8 cellular contexts compared by ENCODE assay signal in the genomic region with DNA sequence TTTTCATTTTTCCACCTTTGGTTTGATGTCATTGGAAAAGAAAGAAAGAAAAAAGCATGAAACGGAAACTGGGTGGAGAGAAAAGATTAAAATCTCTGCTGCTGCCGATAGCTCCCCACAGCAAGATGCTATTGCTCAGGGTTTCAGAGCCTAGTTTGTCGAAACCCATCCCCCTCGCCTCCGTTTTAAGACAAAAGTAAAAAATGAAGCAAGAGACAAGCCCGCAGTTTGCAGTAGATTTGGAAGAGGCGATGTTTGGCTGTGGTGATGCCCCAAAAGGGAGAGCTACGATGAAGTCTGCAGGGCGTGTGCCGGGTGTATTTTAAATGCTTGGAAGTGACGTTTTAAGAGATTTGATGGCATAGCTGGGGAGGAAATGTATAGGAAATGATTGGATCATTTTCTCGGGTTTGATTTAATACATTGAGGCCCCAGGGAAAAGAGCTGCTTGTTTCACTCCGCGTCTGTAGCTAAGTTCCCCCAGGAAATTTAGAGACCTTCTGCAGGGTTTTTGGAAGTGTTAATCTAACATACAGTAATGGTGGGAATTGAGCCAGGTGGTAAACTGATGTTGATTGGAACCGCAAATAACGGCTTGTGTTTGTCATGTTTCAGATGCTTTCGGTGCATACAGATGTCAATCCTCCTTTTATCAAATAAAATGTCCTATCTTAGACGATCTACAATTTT. TPM values are rescaled to one million over a fixed set of nuclear protein-coding genes. Genes with fewer than 3 reads are reported as not detected.
DNase-seq lines count a peak whose midpoint lies in the region; ATAC-seq, FAIRE-seq and TF ChIP-seq lines count a peak whose summit lies in the region.

No MANE protein-coding gene starts in this region.

- H3K27ac ChIP-seq in GM12878 (ENCODE audit: control insufficient read depth, insufficient read depth) = no peak overlapping the region
- H3K27ac ChIP-seq in smooth muscle cell (ENCODE audit: low read depth) = peak overlapping the region; percentile 75

- peaks cover 0 to 12% of the 10 kb centered on the region in 2 experiments for H3K27me3 ChIP-seq in GM12878 (replicated peaks in 1 of 2; ENCODE audit: control insufficient read depth in 2 of 2, insufficient read depth in 2 of 2, low read length in 1 of 2)
- H3K27me3 ChIP-seq in smooth muscle cell (ENCODE audit: low read depth) = no peaks in the 10 kb centered on the region

- FAIRE-seq in GM12878 (lab: Jason Lieb, UNC) = no peak

- H2AFZ ChIP-seq in GM12878 (ENCODE audit: control insufficient read depth, low read depth, low read length) (peak overlapping the region; percentile 87), smooth muscle cell (ENCODE audit: low read depth) (peak overlapping the region; percentile 80)

- no peak for TF ChIP-seq RAD21 in GM12878 (IDR thresholded peaks at IDR 0.05; ENCODE audit: insufficient read depth, low read depth, low read length)

- peaks cover 77% of the 10 kb centered on the region for H3K4me1 Mint-ChIP-seq in activated T-cell treated with anti-CD3 and anti-CD28 coated beads, Interleukin-2, amount 50 U/mL, for 4 hours (ENCODE audit: low read depth)

- no peaks in the 10 kb centered on the region for H3K27me3 Mint-ChIP-seq in activated T-cell treated with anti-CD3 and anti-CD28 coated beads, Interleukin-2, amount 50 U/mL, for 4 hours (ENCODE audit: low read depth)

- RAD21 ChIA-PET in GM12878 (lab: Charles Lee; ENCODE audit: unreplicated experiment) = no interaction called here

- SMC1A ChIA-PET in GM12878 (lab: Charles Lee; ENCODE audit: uncharacterized antibody, unreplicated experiment) = interaction anchor here (1.1 kb wide), 1 partner anchor 1402 kb away, joined by 3 read pairs; no protein-coding TSS in a partner anchor

- H3K36me3 Mint-ChIP-seq in activated T-cell treated with anti-CD3 and anti-CD28 coated beads, Interleukin-2, amount 50 U/mL, for 4 hours (ENCODE audit: insufficient read depth) = peaks cover 34% of the 10 kb centered on the region

- H3K36me3 ChIP-seq in GM12878 (ENCODE audit: control insufficient read depth in 2 of 2, insufficient read depth in 2 of 2, low read length in 1 of 2) = no peaks in the 10 kb centered on the region
- no peaks in the 10 kb centered on the region for H3K36me3 ChIP-seq in smooth muscle cell (ENCODE audit: low read depth)

- H3K9ac ChIP-seq in GM12878 (ENCODE audit: control insufficient read depth, insufficient read depth, low read length) (peak overlapping the region; percentile 70), smooth muscle cell (ENCODE audit: low read depth) (peak overlapping the region; percentile 88)

- intact Hi-C loops in GM12878 (cut with micrococcal nuclease; ENCODE audit: unreplicated experiment) = loop anchor here (5.0 kb wide), 1 partner anchor 92 kb away; no protein-coding TSS in a partner anchor

- ATAC-seq in activated T-cell treated with anti-CD3 and anti-CD28 coated beads, Interleukin-2, amount 50 U/mL, for 4 hours = peak; percentile 40 to 41
- no peak for ATAC-seq in GM12878
- ATAC-seq in omental fat pad (ENCODE audit: low FRiP score) = no peak

- no peak for TF ChIP-seq POLR2A in GM12878 (IDR thresholded peaks at IDR 0.05; ENCODE audit: low read depth, low read length)

- DNase-seq in activated T-cell treated with anti-CD3 and anti-CD28 coated beads, Interleukin-2, amount 50 U/mL, for 4 hours = no peak
- DNase-seq in activated T-cell treated with anti-CD3 and anti-CD28 coated beads for 4 hours = no peak
- peak; percentile 8 to 49 for DNase-seq in NCI-H526 (lab: John Stamatoyannopoulos, UW)
- DNase-seq in GM12878 (ENCODE audit: low read depth, low spot score) = no peak
- no peak for DNase-seq in smooth muscle cell (lab: John Stamatoyannopoulos, UW; ENCODE audit: unreplicated experiment)
- no peak for DNase-seq in activated effector memory CD4-positive, alpha-beta T cell treated with Interleukin-2 at 50 U/mL for 16 hours
- no peak for DNase-seq in omental fat pad (ENCODE audit: low spot score)

- H3K9me3 ChIP-seq in GM12878 (replicated peaks; ENCODE audit: control insufficient read depth, insufficient read depth, low read length) (no peaks in the 10 kb centered on the region), iPS-18c (ENCODE audit: control insufficient read depth, insufficient read depth, low read length) (no peaks in the 10 kb centered on the region), smooth muscle cell (replicated peaks; ENCODE audit: low read depth) (no peaks in the 10 kb centered on the region)

- under 1% methylated on average over 18 of the region's 18 CpGs for WGBS in GM12878 (ENCODE audit: insufficient coverage, insufficient replicate concordance, low lambda C conversion rate, missing lambda C conversion rate)
- 2% methylated on average over 18 of the region's 18 CpGs for WGBS in smooth muscle cell (ENCODE audit: low lambda C conversion rate)

- H4K20me1 ChIP-seq in GM12878 (ENCODE audit: control insufficient read depth, insufficient read depth) = no peaks in the 10 kb centered on the region
- peaks cover 52% of the 10 kb centered on the region for H4K20me1 ChIP-seq in smooth muscle cell (ENCODE audit: low read depth)

- H3K4me2 ChIP-seq in GM12878 (ENCODE audit: control insufficient read depth, insufficient read depth) = peak overlapping the region; percentile 89
- H3K4me2 ChIP-seq in smooth muscle cell = peak overlapping the region; percentile 96

- H3F3A ChIP-seq in smooth muscle cell (ENCODE audit: low read depth) = peaks cover 12% of the 10 kb centered on the region

- H3K79me2 ChIP-seq in GM12878 (ENCODE audit: control insufficient read depth, insufficient read depth, low read length) = no peaks in the 10 kb centered on the region
- H3K79me2 ChIP-seq in smooth muscle cell (ENCODE audit: low read depth) = peaks cover 51% of the 10 kb centered on the region

- POLR2A ChIA-PET in GM12878 (lab: Charles Lee) = no interaction called here

- TF ChIP-seq EP300 in GM12878 (IDR thresholded peaks at IDR 0.05; ENCODE audit: borderline replicate concordance in 1 of 2, control insufficient read depth in 1 of 2, low read depth in 2 of 2, low read length in 2 of 2) = no peak

- CTCF ChIA-PET in GM12878 (lab: Yijun Ruan, JAX) = interaction anchor here (1.1 to 1.5 kb wide), 4 partner anchors 39 to 148 kb away, joined by 3 to 4 read pairs (median 4); no protein-coding TSS in a partner anchor

- peak overlapping the region; percentile 52; the same call in 1 of the 2 replicates for H3K4me3 ChIP-seq in GM12878
- peak overlapping the region; percentile 83 for H3K4me3 ChIP-seq in iPS-18c (ENCODE audit: insufficient read depth, low read depth, low read length)
- peak overlapping the region; percentile 82 for H3K4me3 ChIP-seq in smooth muscle cell

- in situ Hi-C loops in GM12878 (cut with MboI) = no loop called here

- H3K4me1 ChIP-seq in GM12878 (ENCODE audit: control insufficient read depth, insufficient read depth, low read length) (peaks cover 11% of the 10 kb centered on the region), smooth muscle cell (ENCODE audit: low read depth) (peaks cover 14% of the 10 kb centered on the region)

- no TSS peak for BruUV-seq in GM12878 (replicated peaks; lab: Mats Ljungman, UMichigan)

- H3K4me3 Mint-ChIP-seq in activated T-cell treated with anti-CD3 and anti-CD28 coated beads, Interleukin-2, amount 50 U/mL, for 4 hours = peak overlapping the region; percentile 98

- TF ChIP-seq CTCF in GM12878 (IDR thresholded peaks at IDR 0.05 in 2 of 3, conservative IDR thresholded peaks at IDR 0.05 in 1 of 3; ENCODE audit: control insufficient read depth in 2 of 3, extremely low read depth in 1 of 3, insufficient read depth in 1 of 3, low read depth in 3 of 3, low read length in 3 of 3) (no peak), smooth muscle cell (IDR thresholded peaks at IDR 0.05; ENCODE audit: borderline replicate concordance, insufficient read depth, poor library complexity, severe bottlenecking) (no peak), omental fat pad (IDR thresholded peaks at IDR 0.05) (no peak)

- no peaks in the 10 kb centered on the region for H3K9me3 Mint-ChIP-seq in activated T-cell treated with anti-CD3 and anti-CD28 coated beads, Interleukin-2, amount 50 U/mL, for 4 hours

TF ChIP-seq in GM12878, 131 proteins besides CTCF, POLR2A, EP300 and RAD21 (continues in another document):
- TF ChIP-seq BMI1 (IDR thresholded peaks at IDR 0.05; ENCODE audit: borderline replicate concordance) = peak; percentile 68

RNA-seq across cellular contexts. Expression of gene NDFIP1, which starts 0.9 kb away (rescaled TPM):
- total RNA-seq in activated T-cell treated with anti-CD3 and anti-CD28 coated beads, Interleukin-2, amount 50 U/mL, for 4 hours = 100 to 1,000 TPM; 115 to 145 (median 117) TPM
- 0.75 and 1.9 TPM in 2 replicates for total RNA-seq in GM12878 (2013; cell fraction: nucleolus; rRNA removed)
- 0.79 and 1.1 TPM in 2 replicates for total RNA-seq in GM12878 (2014; rRNA removed)
- total RNA-seq in GM12878 (2014; rRNA removed; fragmentation: Illumina TruSeq; extraction: Trizol) = 0.81 and 1.0 TPM in 2 replicates
- total RNA-seq in GM12878 (2021) = 1.3 and 1.4 TPM in 2 replicates
- polyA plus RNA-seq in GM12878 (2011; ENCODE audit: low read depth) = 0.91 TPM
- polyA plus RNA-seq in GM12878 (2011; rRNA removed) = 1.0 and 1.2 TPM in 2 replicates
- polyA plus RNA-seq in GM12878 (2011; cell fraction: cytosol; rRNA removed) = 0.30 and 0.70 TPM in 2 replicates
- polyA plus RNA-seq in GM12878 (2011; cell fraction: nucleus; rRNA removed) = 0.13 and 0.51 TPM in 2 replicates
- polyA plus RNA-seq in GM12878 (2012) = 2.2 and 2.5 TPM in 2 replicates
- polyA plus RNA-seq in GM12878 (2014; fragmentation: Illumina TruSeq; extraction: Trizol) = 0.96 and 1.2 TPM in 2 replicates
- polyA plus RNA-seq in GM12878 (2014; fragmentation: Nextera tagmentation; extraction: Ambion mirVana) = under 1 TPM; 0.08 to 0.37 TPM
- 0.88 and 2.0 TPM in 2 replicates for polyA plus RNA-seq in GM12878 (2014; rRNA removed)
- 1 to 10 TPM; 2.5 to 2.7 TPM for polyA plus RNA-seq in GM12878 (2016; fragmentation: Nextera tagmentation; extraction: Ambion mirVana)
- 0.41 and 0.73 TPM in 2 replicates for polyA minus RNA-seq in GM12878 (2011; rRNA and poly(A)+ RNA removed)
- polyA minus RNA-seq in GM12878 (2011; cell fraction: cytosol; rRNA and poly(A)+ RNA removed) = 0.52 TPM in 1 of 2 replicates, not detected in the other
- 0.12 and 0.67 TPM in 2 replicates for polyA minus RNA-seq in GM12878 (2011; cell fraction: nucleus; rRNA and poly(A)+ RNA removed)
- total RNA-seq in smooth muscle cell = 71.6 and 76.6 TPM in 2 replicates
- 41.6 and 44.5 TPM in 2 replicates for polyA plus RNA-seq in smooth muscle cell
- 10 to 100 TPM; 60.4 to 73.6 (median 64.6) TPM for total RNA-seq in omental fat pad

Comparison
In these comparisons a context has a peak if more than half of its experiments do, and no peak if none do; other contexts are left out.
1. ATAC-seq: peak in activated T-cell treated with anti-CD3 and anti-CD28 coated beads, Interleukin-2, amount 50 U/mL, for 4 hours (2 of 2); none in GM12878 (single experiment) and omental fat pad (single experiment).
2. DNase-seq: peak in NCI-H526 (2 of 2); none in activated T-cell treated with anti-CD3 and anti-CD28 coated beads, Interleukin-2, amount 50 U/mL, for 4 hours (single experiment), activated T-cell treated with anti-CD3 and anti-CD28 coated beads for 4 hours (single experiment), GM12878 (single experiment), smooth muscle cell (single experiment), activated effector memory CD4-positive, alpha-beta T cell treated with Interleukin-2 at 50 U/mL for 16 hours (single experiment) and omental fat pad (single experiment).
3. RNA of gene NDFIP1, which starts 0.9 kb away (total RNA-seq): 115 to 145 TPM in activated T-cell treated with anti-CD3 and anti-CD28 coated beads, Interleukin-2, amount 50 U/mL, for 4 hours, 71.6 to 76.6 TPM in smooth muscle cell and 60.4 to 73.6 TPM in omental fat pad; 0.75 to 1.9 TPM in GM12878; every median in the first group is over 10 times any median in the second.
4. Peak in every context shown above with its lines, with median percentiles within 50 percentile points of each other: H3K4me3 ChIP-seq.